Comparison of ENCODE assay signal across 16 cellular contexts in the genomic region with DNA sequence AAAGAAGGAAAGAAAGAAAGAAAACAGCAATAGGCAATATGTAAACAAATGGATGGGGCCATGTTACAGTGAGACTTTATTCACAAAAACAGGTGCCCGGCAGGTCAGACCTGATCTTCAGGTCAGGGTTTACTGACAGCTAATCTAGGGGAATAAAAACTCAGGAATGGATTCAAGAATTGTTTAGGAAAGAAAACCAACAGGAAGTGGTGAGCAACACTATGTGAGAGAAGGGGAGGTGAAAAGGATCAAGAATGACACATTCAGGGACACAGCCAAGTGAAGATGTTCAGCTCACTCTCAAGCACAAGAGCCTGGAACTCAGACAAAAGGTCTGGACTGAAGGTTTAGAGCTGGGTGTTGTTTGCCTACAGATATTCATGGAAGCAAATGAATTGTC.
DNase-seq lines count a peak whose midpoint lies in the region; ATAC-seq and TF ChIP-seq lines count a peak whose summit lies in the region.
"Had no signal": no experiment of that assay in that cellular context is flagged by ENCODE, and none has a peak within 500 bp of the region (broad histone marks: within the 10 kb centered on the region; RNA-seq: fewer than 3 reads in every experiment).

No MANE protein-coding gene starts in this region.

- H4K91ac ChIP-seq in IMR-90 (ENCODE audit: insufficient read depth, low read depth, low read length): no peak overlapping the region

- no peaks in the 10 kb centered on the region for H3K79me1 ChIP-seq in IMR-90 (ENCODE audit: low read depth in 1 of 2, low read length in 2 of 2)

- no peak overlapping the region for H3K18ac ChIP-seq in IMR-90 (ENCODE audit: low read depth, low read length)

- H4K8ac ChIP-seq in IMR-90 (ENCODE audit: low read depth in 2 of 2, low read length in 2 of 2): no peak overlapping the region

- H2AFZ ChIP-seq in IMR-90 (replicated peaks; ENCODE audit: low read length, poor library complexity): no peak overlapping the region
- peak overlapping the region; percentile 71 for H2AFZ ChIP-seq in mammary epithelial cell (ENCODE audit: low read depth, low read length)

- no peaks in the 10 kb centered on the region for H3K27me3 Mint-ChIP-seq in activated T-helper 2 cell treated with anti-CD3 and anti-CD28 coated beads, Interferon-gamma antibody, Interleukin-2, Interleukin-4, amounts not matched to agents 10 μg/mL and 5 μg/mL and 100 μg/mL, durations not matched to agents 14 hours and 24 hours and 36 hours (ENCODE audit: low read depth)
- no peaks in the 10 kb centered on the region for H3K27me3 Mint-ChIP-seq in activated CD4-positive, alpha-beta T cell treated with anti-CD3 and anti-CD28 coated beads, Interleukin-2, amount 10 ng/mL, durations not matched to agents 24 days and 14 days

- H3K4me1 ChIP-seq in IMR-90 (ENCODE audit: control insufficient read depth, insufficient read depth, low read length) (no peaks in the 10 kb centered on the region), mammary epithelial cell (ENCODE audit: insufficient read depth, low read length) (peaks cover 10% of the 10 kb centered on the region), transverse colon (no peaks in the 10 kb centered on the region)
- H3K4me1 ChIP-seq: Caco-2 had no signal

- intact Hi-C loops in IMR-90 (cut with micrococcal nuclease) (no loop called here), mammary epithelial cell (cut with micrococcal nuclease) (no loop called here), transverse colon (cut with DNase I; ENCODE audit: low total_unique reads) (no loop called here)
- intact Hi-C loops in activated T-helper 2 cell treated with anti-CD3 and anti-CD28 coated beads, Interferon-gamma antibody, Interleukin-2, Interleukin-4, amounts not matched to agents 10 μg/mL and 5 μg/mL and 100 μg/mL, durations not matched to agents 14 hours and 24 hours and 36 hours (cut with micrococcal nuclease): no loop called here
- intact Hi-C loops in activated CD4-positive, alpha-beta T cell treated with anti-CD3 and anti-CD28 coated beads, Interleukin-2, amount 10 ng/mL, durations not matched to agents 24 days and 14 days (cut with micrococcal nuclease): no loop called here

- TF ChIP-seq POLR2A in IMR-90 (IDR thresholded peaks at IDR 0.05; ENCODE audit: low read depth, low read length) (no peak), transverse colon (IDR thresholded peaks at IDR 0.05) (no peak)

- TF ChIP-seq RAD21 in IMR-90 (IDR thresholded peaks at IDR 0.05; ENCODE audit: low read length): no peak

- BruUV-seq in IMR-90 (replicated peaks; lab: Mats Ljungman, UMichigan): no TSS peak
- BruUV-seq in mammary epithelial cell (replicated peaks; lab: Mats Ljungman, UMichigan): no TSS peak

- H2BK15ac ChIP-seq in IMR-90 (ENCODE audit: low read depth, low read length): no peak overlapping the region

- H4K20me1 ChIP-seq in IMR-90 (ENCODE audit: insufficient read depth, low read length) (no peaks in the 10 kb centered on the region), mammary epithelial cell (ENCODE audit: insufficient read depth, low read length) (no peaks in the 10 kb centered on the region)

- H3K27ac Mint-ChIP-seq in activated T-helper 2 cell treated with anti-CD3 and anti-CD28 coated beads, Interferon-gamma antibody, Interleukin-2, Interleukin-4, amounts not matched to agents 10 μg/mL and 5 μg/mL and 100 μg/mL, durations not matched to agents 14 hours and 24 hours and 36 hours: no peak overlapping the region
- H3K27ac Mint-ChIP-seq in activated CD4-positive, alpha-beta T cell treated with anti-CD3 and anti-CD28 coated beads, Interleukin-2, amount 10 ng/mL, durations not matched to agents 24 days and 14 days: no peak overlapping the region
- H3K27ac Mint-ChIP-seq: activated naive CD4-positive, alpha-beta T cell treated with anti-CD3 and anti-CD28 coated beads, Interleukin-2, amount 50 U/mL, for 72 hours; naive thymus-derived CD4-positive, alpha-beta T cell had no signal

- H2AK5ac ChIP-seq in IMR-90 (ENCODE audit: low read depth, low read length): no peak overlapping the region

- no peak for TF ChIP-seq EP300 in transverse colon (IDR thresholded peaks at IDR 0.05; ENCODE audit: low read depth)

- no peaks in the 10 kb centered on the region for H3K79me2 ChIP-seq in mammary epithelial cell (ENCODE audit: insufficient read depth, low read length)

- H3K9me3 ChIP-seq in IMR-90 (ENCODE audit: control insufficient read depth, insufficient read depth, low read length) (no peaks in the 10 kb centered on the region), mammary epithelial cell (replicated peaks; ENCODE audit: insufficient read depth, low read length) (no peaks in the 10 kb centered on the region), transverse colon (no peaks in the 10 kb centered on the region)
- H3K9me3 ChIP-seq: Caco-2 had no signal

- no peaks in the 10 kb centered on the region for H3K9me3 Mint-ChIP-seq in activated T-helper 2 cell treated with anti-CD3 and anti-CD28 coated beads, Interferon-gamma antibody, Interleukin-2, Interleukin-4, amounts not matched to agents 10 μg/mL and 5 μg/mL and 100 μg/mL, durations not matched to agents 14 hours and 24 hours and 36 hours
- no peaks in the 10 kb centered on the region for H3K9me3 Mint-ChIP-seq in activated CD4-positive, alpha-beta T cell treated with anti-CD3 and anti-CD28 coated beads, Interleukin-2, amount 10 ng/mL, durations not matched to agents 24 days and 14 days

- H3K27me3 ChIP-seq in BJ (ENCODE audit: control insufficient read depth, insufficient read depth, low read length): no peaks in the 10 kb centered on the region
- no peaks in the 10 kb centered on the region; the same call in 1 of the 2 replicates for H3K27me3 ChIP-seq in IMR-90 (ENCODE audit: control insufficient read depth, insufficient read depth, low read length)
- no peaks in the 10 kb centered on the region for H3K27me3 ChIP-seq in mammary epithelial cell (ENCODE audit: insufficient read depth, low read length)
- no peaks in the 10 kb centered on the region for H3K27me3 ChIP-seq in transverse colon

- no peak overlapping the region for H3K4ac ChIP-seq in IMR-90 (ENCODE audit: low read depth, low read length)

- no peak overlapping the region for H3K4me3 Mint-ChIP-seq in activated T-helper 2 cell treated with anti-CD3 and anti-CD28 coated beads, Interferon-gamma antibody, Interleukin-2, Interleukin-4, amounts not matched to agents 10 μg/mL and 5 μg/mL and 100 μg/mL, durations not matched to agents 14 hours and 24 hours and 36 hours (ENCODE audit: low read depth)
- no peak overlapping the region for H3K4me3 Mint-ChIP-seq in activated CD4-positive, alpha-beta T cell treated with anti-CD3 and anti-CD28 coated beads, Interleukin-2, amount 10 ng/mL, durations not matched to agents 24 days and 14 days
- H3K4me3 Mint-ChIP-seq: naive thymus-derived CD4-positive, alpha-beta T cell had no signal

- DNase-seq in BJ (ENCODE audit: low read depth) (peak; percentile 28), IMR-90 (peak; percentile 76), mammary epithelial cell (peak; percentile 54), kidney tubule cell (ENCODE audit: low spot score) (peak; percentile 53), DMS153 treated with DMSO at 0.1 percent for 48 hours (lab: John Stamatoyannopoulos, UW; ENCODE audit: unreplicated experiment) (no peak), transverse colon (no peak)
- no peak for DNase-seq in activated T-helper 2 cell treated with anti-CD3 and anti-CD28 coated beads, Interferon-gamma antibody, Interleukin-2, Interleukin-4, amounts not matched to agents 10 μg/mL and 5 μg/mL and 100 μg/mL, durations not matched to agents 14 hours and 24 hours and 36 hours (ENCODE audit: low spot score)
- no peak for DNase-seq in activated CD4-positive, alpha-beta T cell treated with anti-CD3 and anti-CD28 coated beads, Interleukin-2, amount 10 ng/mL, durations not matched to agents 24 days and 14 days
- DNase-seq: ACHN; activated CD4-positive, CD25-positive, alpha-beta regulatory T cell treated with anti-CD3 and anti-CD28 coated beads, Interleukin-2, amount 50 U/mL, for 72 hours; cerebellar nuclear complex; naive thymus-derived CD4-positive, alpha-beta T cell; Right ventricle myocardium superior; T-helper 2 cell had no signal

- dilution Hi-C loops in IMR-90 (cut with HindIII; ENCODE audit: low sequenced_read_pairs, unreplicated experiment) (no loop called here), mammary epithelial cell (cut with HindIII; ENCODE audit: low sequenced_read_pairs) (no loop called here)

- H3K27ac ChIP-seq in IMR-90 (ENCODE audit: insufficient read depth, low read length): no peak overlapping the region
- H3K27ac ChIP-seq in mammary epithelial cell (ENCODE audit: insufficient read depth, low read depth, low read length): no peak overlapping the region
- H3K27ac ChIP-seq in transverse colon: no peak overlapping the region

- no peak for TF ChIP-seq CTCF in BJ (IDR thresholded peaks at IDR 0.05; ENCODE audit: insufficient read depth, low read depth, low read length)
- no peak for TF ChIP-seq CTCF in IMR-90 (conservative IDR thresholded peaks at IDR 0.05; ENCODE audit: low read depth, low read length)
- TF ChIP-seq CTCF in mammary epithelial cell (conservative IDR thresholded peaks at IDR 0.05 in 1 of 2, IDR thresholded peaks at IDR 0.05 in 1 of 2; ENCODE audit: extremely low read depth in 1 of 2, insufficient read depth in 1 of 2, low read depth in 1 of 2, low read length in 2 of 2): no peak
- TF ChIP-seq CTCF in transverse colon (IDR thresholded peaks at IDR 0.05): no peak

- POLR2A ChIA-PET in BJ (lab: Charles Lee): no interaction called here
- POLR2A ChIA-PET in IMR-90 (lab: Charles Lee; ENCODE audit: unreplicated experiment): no interaction called here

- in situ Hi-C loops in IMR-90 (cut with MboI; ENCODE audit: low sequenced_read_pairs): no loop called here
- in situ Hi-C loops in mammary epithelial cell (cut with MboI; ENCODE audit: low sequenced_read_pairs in 2 of 2): no loop called here
- in situ Hi-C loops in transverse colon (cut with MboI; ENCODE audit: low pct_ligation_motif_present in 1 of 4, low pct_unique_long_range_greater_than_20kb in 1 of 4, low sequenced_read_pairs in 3 of 4): no loop called here

- H2AK9ac ChIP-seq in IMR-90 (replicated peaks; ENCODE audit: low read depth, low read length, poor library complexity): no peak overlapping the region

- H3K9ac ChIP-seq in IMR-90 (ENCODE audit: low read depth, low read length) (no peak overlapping the region), mammary epithelial cell (ENCODE audit: insufficient read depth, low read length) (no peak overlapping the region)

- no peak overlapping the region for H4K5ac ChIP-seq in IMR-90 (ENCODE audit: low read depth, low read length)

- H3K4me1 Mint-ChIP-seq in activated T-helper 2 cell treated with anti-CD3 and anti-CD28 coated beads, Interferon-gamma antibody, Interleukin-2, Interleukin-4, amounts not matched to agents 10 μg/mL and 5 μg/mL and 100 μg/mL, durations not matched to agents 14 hours and 24 hours and 36 hours (ENCODE audit: low read depth): no peaks in the 10 kb centered on the region
- H3K4me1 Mint-ChIP-seq in activated CD4-positive, alpha-beta T cell treated with anti-CD3 and anti-CD28 coated beads, Interleukin-2, amount 10 ng/mL, durations not matched to agents 24 days and 14 days: no peaks in the 10 kb centered on the region
- H3K4me1 Mint-ChIP-seq: naive thymus-derived CD4-positive, alpha-beta T cell had no signal

- WGBS in IMR-90 (ENCODE audit: extremely low coverage in 2 of 2, insufficient read length in 1 of 2), 2 experiments: no CpG with 5 or more reads among the region's 1 CpG
- WGBS in mammary epithelial cell (ENCODE audit: low coverage, missing lambda C conversion rate): 100% methylated on average over 1 of the region's 1 CpG
- WGBS in transverse colon (ENCODE audit: low coverage in 1 of 2), 2 donors: 38 to 61% methylated on average over 1 of the region's 1 CpG

- no peak overlapping the region for H3K56ac ChIP-seq in IMR-90 (ENCODE audit: extremely low read depth, insufficient read depth, low read length)

- H2BK120ac ChIP-seq in IMR-90 (ENCODE audit: low read depth, low read length): no peak overlapping the region

- H2BK5ac ChIP-seq in IMR-90 (ENCODE audit: low read depth, low read length, poor library complexity, severe bottlenecking): no peak overlapping the region

- peak overlapping the region; percentile 1; the same call in 1 of the 2 replicates for H3K14ac ChIP-seq in IMR-90 (replicated peaks; ENCODE audit: low read depth, low read length)

- no peaks in the 10 kb centered on the region for H3K36me3 ChIP-seq in BJ (ENCODE audit: control insufficient read depth, insufficient read depth, low read length)
- no peaks in the 10 kb centered on the region for H3K36me3 ChIP-seq in IMR-90 (ENCODE audit: control insufficient read depth, insufficient read depth, low read length)
- H3K36me3 ChIP-seq in mammary epithelial cell (ENCODE audit: insufficient read depth, low read length): no peaks in the 10 kb centered on the region
- no peaks in the 10 kb centered on the region for H3K36me3 ChIP-seq in transverse colon

- no peaks in the 10 kb centered on the region for H3K36me3 Mint-ChIP-seq in activated T-helper 2 cell treated with anti-CD3 and anti-CD28 coated beads, Interferon-gamma antibody, Interleukin-2, Interleukin-4, amounts not matched to agents 10 μg/mL and 5 μg/mL and 100 μg/mL, durations not matched to agents 14 hours and 24 hours and 36 hours (ENCODE audit: low read depth)
- H3K36me3 Mint-ChIP-seq in activated CD4-positive, alpha-beta T cell treated with anti-CD3 and anti-CD28 coated beads, Interleukin-2, amount 10 ng/mL, durations not matched to agents 24 days and 14 days (ENCODE audit: low read depth): no peaks in the 10 kb centered on the region
- H3K36me3 Mint-ChIP-seq: activated naive CD4-positive, alpha-beta T cell treated with anti-CD3 and anti-CD28 coated beads, Interleukin-2, amount 50 U/mL, for 72 hours had no signal

- no peak overlapping the region for H3K23ac ChIP-seq in IMR-90 (ENCODE audit: low read depth, low read length)

- H3K4me3 ChIP-seq in BJ (ENCODE audit: low read depth, low read length): no peak overlapping the region
- no peak overlapping the region for H3K4me3 ChIP-seq in IMR-90 (ENCODE audit: insufficient read depth, low read depth, low read length)
- no peak overlapping the region for H3K4me3 ChIP-seq in mammary epithelial cell (replicated peaks in 1 of 3; ENCODE audit: insufficient read depth in 1 of 3, low read depth in 2 of 3, low read length in 3 of 3)
- H3K4me3 ChIP-seq in transverse colon: no peak overlapping the region

- H3K9me1 ChIP-seq in IMR-90 (ENCODE audit: insufficient read depth, low read length): no peaks in the 10 kb centered on the region

- H3K4me2 ChIP-seq in IMR-90 (ENCODE audit: low read depth, low read length) (0 out of 2 replicates have a peak overlapping the region, but pooled peaks have one; percentile 5), mammary epithelial cell (ENCODE audit: insufficient read depth, low read depth, low read length) (no peak overlapping the region)

- ATAC-seq in IMR-90 (ENCODE audit: low read depth): peak; percentile 66
- ATAC-seq: activated naive CD4-positive, alpha-beta T cell treated with anti-CD3 and anti-CD28 coated beads, Interleukin-2, amount 50 U/mL, for 72 hours; naive thymus-derived CD4-positive, alpha-beta T cell had no signal

- CTCF ChIA-PET in BJ (lab: Yijun Ruan, JAX) (interaction anchor here (1.8 kb wide), 1 partner anchor 10 kb away, joined by 4 read pairs; no protein-coding TSS in a partner anchor), IMR-90 (lab: Yijun Ruan, JAX) (no interaction called here), mammary epithelial cell (lab: Charles Lee; ENCODE audit: low non-redundant PET) (interaction anchor here (0.7 kb wide), 1 partner anchor 693 kb away, joined by 6 read pairs; no protein-coding TSS in a partner anchor)

- no peak overlapping the region for H2BK20ac ChIP-seq in IMR-90 (ENCODE audit: low read depth, low read length)

Comparison
In these comparisons a context has a peak if more than half of its experiments do, and no peak if none do; other contexts are left out.
1. DNase-seq: peak in BJ (single experiment), IMR-90 (single experiment), mammary epithelial cell (single experiment) and kidney tubule cell (single experiment); none in DMS153 treated with DMSO at 0.1 percent for 48 hours (single experiment), activated T-helper 2 cell treated with anti-CD3 and anti-CD28 coated beads, Interferon-gamma antibody, Interleukin-2, Interleukin-4, amounts not matched to agents 10 μg/mL and 5 μg/mL and 100 μg/mL, durations not matched to agents 14 hours and 24 hours and 36 hours (single experiment), transverse colon (single experiment) and activated CD4-positive, alpha-beta T cell treated with anti-CD3 and anti-CD28 coated beads, Interleukin-2, amount 10 ng/mL, durations not matched to agents 24 days and 14 days (single experiment).